8 cellular contexts compared by ENCODE assay signal in the genomic region with DNA sequence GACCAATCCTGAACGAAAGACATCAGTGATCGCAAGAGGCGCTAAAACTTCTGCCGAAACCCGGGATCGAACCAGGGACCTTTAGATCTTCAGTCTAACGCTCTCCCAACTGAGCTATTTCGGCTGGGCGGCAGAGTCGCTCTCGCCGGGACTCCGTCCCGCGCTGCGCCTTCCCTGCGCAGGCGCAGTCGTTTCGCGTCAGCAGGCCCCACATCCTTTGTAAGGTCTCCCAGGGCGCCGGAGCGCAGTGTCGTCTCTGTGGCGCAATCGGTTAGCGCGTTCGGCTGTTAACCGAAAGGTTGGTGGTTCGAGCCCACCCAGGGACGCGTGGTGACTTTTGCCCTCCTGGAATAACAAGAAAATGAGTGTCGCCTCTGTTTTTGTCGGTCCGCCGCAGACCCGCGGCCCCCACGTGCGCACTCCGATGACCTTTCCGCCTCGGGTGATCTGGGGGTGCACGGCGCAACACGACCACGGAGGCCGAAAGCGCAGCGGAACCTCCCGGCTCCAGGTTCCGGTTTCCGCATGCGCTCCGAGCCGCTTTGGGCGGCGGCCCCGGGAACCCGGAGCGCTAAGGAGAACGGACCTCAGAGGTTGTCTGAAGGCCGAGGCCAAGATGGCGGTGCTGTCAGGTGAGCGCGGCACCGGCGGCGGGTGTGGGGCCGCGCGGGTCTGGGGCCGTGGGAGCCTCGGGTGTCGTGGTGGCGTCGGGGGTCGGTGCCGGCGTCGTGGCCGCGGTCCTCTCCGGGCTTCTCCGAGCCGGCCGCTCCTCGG. TPM values are rescaled to one million over a fixed set of nuclear protein-coding genes. Genes with fewer than 3 reads are reported as not detected.
DNase-seq lines count a peak whose midpoint lies in the region; ATAC-seq and TF ChIP-seq lines count a peak whose summit lies in the region.

A gene (plus strand): TSS at position 597 of the 774 bp plus-strand sequence. CDS start 20 bp downstream, at position 617.

- peak within 1 kb of the TSS; percentile 96 for H3K4me2 ChIP-seq in KMS-11

- no TSS peak for BruUV-seq in Panc1 (replicated peaks; lab: Mats Ljungman, UMichigan)

- intact Hi-C loops in Panc1 (cut with micrococcal nuclease; ENCODE audit: unreplicated experiment) = no loop called here

- H3K9me3 ChIP-seq in Panc1 (ENCODE audit: control insufficient read depth, insufficient read depth, low read depth, low read length) (no peaks in the 10 kb centered on the region), muscle layer of duodenum (ENCODE audit: control insufficient read depth in 1 of 2, low read length in 2 of 2) (no peaks in the 10 kb centered on the region)

- ATAC-seq in GM21737 (IDR thresholded peaks at IDR 0.05; ENCODE audit: unreplicated experiment) (peak; percentile 75), Panc1 (peak; percentile 89), esophagus mucosa (peak; percentile 88)

- H3K27me3 ChIP-seq in KMS-11 (ENCODE audit: insufficient read depth, low read depth) (no peaks in the 10 kb centered on the region; the same call in 1 of the 2 replicates), Panc1 (ENCODE audit: control insufficient read depth, insufficient read depth, low read length) (no peaks in the 10 kb centered on the region), muscle layer of duodenum (ENCODE audit: low read depth, low read length) (no peaks in the 10 kb centered on the region)

- peak within 1 kb of the TSS; percentile 87 for H3K4me3 Mint-ChIP-seq in activated T-cell treated with anti-CD3 and anti-CD28 coated beads, Interleukin-2, amount 50 U/mL, for 24 hours

- in situ Hi-C loops in Panc1 (cut with HindIII; ENCODE audit: low pct_unique_long_range_greater_than_20kb, low sequenced_read_pairs) = no loop called here

- no peaks in the 10 kb centered on the region for H4K20me1 ChIP-seq in KMS-11 (ENCODE audit: insufficient read depth)

- H3K27me3 Mint-ChIP-seq in activated T-cell treated with anti-CD3 and anti-CD28 coated beads, Interleukin-2, amount 50 U/mL, for 24 hours = peaks cover 3% of the 10 kb centered on the region

- H3K4me1 Mint-ChIP-seq in activated T-cell treated with anti-CD3 and anti-CD28 coated beads, Interleukin-2, amount 50 U/mL, for 24 hours (ENCODE audit: low read depth) = peaks cover 27% of the 10 kb centered on the region

- 0 out of 2 replicates have a peak, but pooled peaks have one; percentile 13 for TF ChIP-seq CTCF in KMS-11 (conservative IDR thresholded peaks at IDR 0.05; ENCODE audit: low read depth, low read length)
- no peak for TF ChIP-seq CTCF in Panc1 (IDR thresholded peaks at IDR 0.05)

- peaks cover 15% of the 10 kb centered on the region for H3K79me2 ChIP-seq in KMS-11 (ENCODE audit: insufficient read depth, low read depth)

- DNase-seq in DMS79 treated with DMSO at 0.1 percent for 48 hours (lab: John Stamatoyannopoulos, UW) = peak; percentile 82
- peak; percentile 58 for DNase-seq in Panc1 (ENCODE audit: low read depth, low spot score)
- DNase-seq in activated T-cell treated with anti-CD3 and anti-CD28 coated beads, Interleukin-2, amount 50 U/mL, for 24 hours = peak; percentile 99
- peak; percentile 82 to 83 for DNase-seq in stimulated activated CD8-positive, alpha-beta memory T cell treated with anti-CD3 and anti-CD28 coated beads, Interleukin-7, amount 100 ng/mL, for 4 hours (ENCODE audit: low read depth in 2 of 2)

- H3K27ac Mint-ChIP-seq in activated T-cell treated with anti-CD3 and anti-CD28 coated beads, Interleukin-2, amount 50 U/mL, for 24 hours = peak within 1 kb of the TSS; percentile 99

- H3K36me3 Mint-ChIP-seq in activated T-cell treated with anti-CD3 and anti-CD28 coated beads, Interleukin-2, amount 50 U/mL, for 24 hours (ENCODE audit: low read depth) = peaks cover 27% of the 10 kb centered on the region

- POLR2A ChIA-PET in Panc1 (lab: Charles Lee) = no interaction called here

- H3K9me3 Mint-ChIP-seq in activated T-cell treated with anti-CD3 and anti-CD28 coated beads, Interleukin-2, amount 50 U/mL, for 24 hours = no peaks in the 10 kb centered on the region

- H3K4me3 ChIP-seq in KMS-11 (IDR thresholded peaks at IDR 0.05; ENCODE audit: insufficient read depth, low read depth, low read length) (no peak within 1 kb of the TSS), Panc1 (ENCODE audit: low read depth in 2 of 2, low read length in 2 of 2) (peak within 1 kb of the TSS; percentile 85 to 86), muscle layer of duodenum (ENCODE audit: low read depth in 1 of 2, low read length in 2 of 2) (peak within 1 kb of the TSS; percentile 92 to 98)

- H2AFZ ChIP-seq in KMS-11 (ENCODE audit: low read depth) = peak within 1 kb of the TSS; percentile 47; the same call in 1 of the 2 replicates

- peak within 1 kb of the TSS; percentile 65 for H3K27ac ChIP-seq in KMS-11
- peak within 1 kb of the TSS; percentile 86 for H3K27ac ChIP-seq in Panc1 (ENCODE audit: low read length)
- H3K27ac ChIP-seq in muscle layer of duodenum (ENCODE audit: low read length) = peak within 1 kb of the TSS; percentile 75

- H3K36me3 ChIP-seq in KMS-11 (ENCODE audit: insufficient read depth) = no peaks in the 10 kb centered on the region
- H3K36me3 ChIP-seq in Panc1 (ENCODE audit: control insufficient read depth, insufficient read depth, low read length) = peaks cover 4% of the 10 kb centered on the region; the same call in 1 of the 2 replicates
- peaks cover 0 to 16% of the 10 kb centered on the region in 2 donors for H3K36me3 ChIP-seq in muscle layer of duodenum (ENCODE audit: control insufficient read depth in 1 of 2, insufficient read depth in 2 of 2, low read length in 2 of 2)

- peak within 1 kb of the TSS; percentile 67 for H3K9ac ChIP-seq in KMS-11

- H3K4me1 ChIP-seq in KMS-11 (ENCODE audit: low read depth, poor library complexity, severe bottlenecking) = peaks cover 14% of the 10 kb centered on the region
- H3K4me1 ChIP-seq in Panc1 (ENCODE audit: control insufficient read depth, insufficient read depth, low read length) = no peaks in the 10 kb centered on the region
- H3K4me1 ChIP-seq in muscle layer of duodenum (ENCODE audit: control insufficient read depth in 1 of 2, insufficient read depth in 2 of 2, low read length in 2 of 2) = peaks cover 0 to 34% of the 10 kb centered on the region in 2 donors

- CTCF ChIA-PET in Panc1 (lab: Charles Lee) = interaction anchor here (0.5 to 0.6 kb wide), 2 partner anchors 22 to 52 kb away, joined by 4 to 5 read pairs; no protein-coding TSS in a partner anchor

RNA-seq across cellular contexts. Expression of the gene that starts here (rescaled TPM):
- 73.0 TPM for total RNA-seq in Panc1 (2021; ENCODE audit: unreplicated experiment)
- 132 TPM for polyA plus RNA-seq in Panc1 (2012; ENCODE audit: insufficient read length)
- 120 TPM for total RNA-seq in esophagus mucosa
